ENCODE assay signal across 1 cellular context in genomic region chr19:45070214-45070613, GRCh38.
TF ChIP-seq lines count a peak whose summit lies in the region.

No MANE protein-coding gene starts in this region.

TF ChIP-seq in WTC11, 78 proteins besides CTCF, POLR2A, EP300 and RAD21 (continued from another document):
- no peak for TF ChIP-seq SMAD3 (CRISPR knock-in tag; IDR thresholded peaks at IDR 0.05; ENCODE audit: borderline replicate concordance)
- no peak for TF ChIP-seq ZNF671 (CRISPR knock-in tag; IDR thresholded peaks at IDR 0.05)
